ENCODE assay signal across 25 cellular contexts in genomic region chr19:43644181-43644580, GRCh38. TPM values are rescaled to one million over a fixed set of nuclear protein-coding genes. Genes with fewer than 3 reads are reported as not detected.
"Had no signal": no experiment of that assay in that cellular context is flagged by ENCODE, and none has a peak within 500 bp of the region (broad histone marks: within the 10 kb centered on the region; RNA-seq: fewer than 3 reads in every experiment).

No MANE protein-coding gene starts in this region.

- H3K27ac ChIP-seq: gastrocnemius medialis, lower lobe of right lung, prostate gland, right atrium auricular region, suprapubic skin, transverse colon, upper lobe of right lung had no signal

- H3K27me3 ChIP-seq: right atrium auricular region, uterus had no signal

- H3K4me3 Mint-ChIP-seq: effector memory CD8-positive, alpha-beta T cell; nephron progenitor cell; stimulated activated naive CD8-positive, alpha-beta T cell treated with anti-CD3 and anti-CD28 coated beads, Interleukin-15, amount 100 ng/mL, for 72 hours had no signal

- H3K27ac Mint-ChIP-seq: effector memory CD8-positive, alpha-beta T cell; nephron progenitor cell; stimulated activated naive CD8-positive, alpha-beta T cell treated with anti-CD3 and anti-CD28 coated beads, Interleukin-15, amount 100 ng/mL, for 72 hours had no signal

- FAIRE-seq: endometrium, keratinocyte had no signal

- DNase-seq: effector memory CD8-positive, alpha-beta T cell; gastrocnemius medialis; head of caudate nucleus; left ventricle myocardium superior; lower lobe of right lung; naive thymus-derived CD8-positive, alpha-beta T cell; nephron progenitor cell; nucleus accumbens; stimulated activated CD4-positive, alpha-beta T cell treated with anti-CD3 and anti-CD28 coated beads, Interleukin-12 subunit alpha, Interleukin-12 subunit beta, amount 100 ng/mL, for 4 hours; stimulated activated CD4-positive, alpha-beta T cell treated with anti-CD3 and anti-CD28 coated beads, Interleukin-1b, Interleukin-23, amount 100 ng/mL, for 48 hours; stimulated activated CD4-positive, alpha-beta T cell treated with anti-CD3 and anti-CD28 coated beads, Interleukin-4, amount 100 ng/mL, for 1 hour; stimulated activated CD8-positive, alpha-beta memory T cell treated with anti-CD3 and anti-CD28 coated beads, Interleukin-4, amount 100 ng/mL, for 48 hours; stimulated activated naive CD4-positive, alpha-beta T cell; stimulated activated naive CD8-positive, alpha-beta T cell treated with anti-CD3 and anti-CD28 coated beads, Interleukin-15, amount 100 ng/mL, for 72 hours; transverse colon; upper lobe of right lung; uterus had no signal

- H3K36me3 ChIP-seq: prostate gland, transverse colon, uterus had no signal

- H3K4me1 ChIP-seq: upper lobe of right lung had no signal

- H3K4me2 ChIP-seq: smooth muscle cell had no signal

- ATAC-seq: effector memory CD8-positive, alpha-beta T cell; gastrocnemius medialis; left ventricle myocardium superior; lower lobe of right lung; naive thymus-derived CD8-positive, alpha-beta T cell; sciatic nerve; stimulated activated naive CD8-positive, alpha-beta T cell treated with anti-CD3 and anti-CD28 coated beads, Interleukin-15, amount 100 ng/mL, for 72 hours; upper lobe of right lung had no signal

- H3K9me3 ChIP-seq: gastrocnemius medialis, lower lobe of right lung, prostate gland, right atrium auricular region, suprapubic skin, transverse colon, upper lobe of right lung, uterus had no signal

- H3K4me3 ChIP-seq: gastrocnemius medialis, lower lobe of right lung, prostate gland, right atrium auricular region, smooth muscle cell, suprapubic skin, transverse colon, upper lobe of right lung, uterus had no signal

- H3K9me3 Mint-ChIP-seq: effector memory CD8-positive, alpha-beta T cell; stimulated activated naive CD8-positive, alpha-beta T cell treated with anti-CD3 and anti-CD28 coated beads, Interleukin-15, amount 100 ng/mL, for 72 hours had no signal

RNA-seq across cellular contexts. Expression of gene CADM4, which starts 4.5 kb away (rescaled TPM):
- polyA plus RNA-seq: naive thymus-derived CD8-positive, alpha-beta T cell had no signal

RNA-seq across cellular contexts. Expression of gene SRRM5, which starts 32.3 kb away (rescaled TPM):
- total RNA-seq: myocyte had no signal
- polyA plus RNA-seq: smooth muscle cell had no signal
